In genomic region chr5:65721050-65721774, GRCh38 we compare ENCODE assay signal across 8 cellular contexts. TPM values are rescaled to one million over a fixed set of nuclear protein-coding genes. Genes with fewer than 3 reads are reported as not detected.
DNase-seq lines count a peak whose midpoint lies in the region; ATAC-seq, FAIRE-seq and TF ChIP-seq lines count a peak whose summit lies in the region.

No MANE protein-coding gene starts in this region.

- ATAC-seq in GM21723 (IDR thresholded peaks at IDR 0.05; ENCODE audit: unreplicated experiment) (peak; percentile 28), GM18519 (IDR thresholded peaks at IDR 0.05; ENCODE audit: low FRiP score, unreplicated experiment) (no peak)

- peaks cover 31% of the 10 kb centered on the region for H3K4me1 Mint-ChIP-seq in T-helper 1 cell treated with Interleukin-12 subunit alpha and Interleukin-12 subunit beta and Interleukin-4 antibody, amounts not matched to agents 30 μg/mL and 1 μg/mL, for 36 hours (ENCODE audit: low read depth)

- no peak for FAIRE-seq in keratinocyte (lab: Jason Lieb, UNC)

- DNase-seq in ELR (ENCODE audit: low read depth) (peak; percentile 86), LNCaP clone FGC (ENCODE audit: low read depth) (peak; percentile 23), choroid plexus epithelial cell (ENCODE audit: low read depth) (peak; percentile 68), keratinocyte (ENCODE audit: low read depth, low spot score) (no peak), smooth muscle cell (lab: John Stamatoyannopoulos, UW; ENCODE audit: unreplicated experiment) (peak; percentile 37)

- H3K4me3 ChIP-seq in LNCaP clone FGC (ENCODE audit: low read depth, low read length) (peak overlapping the region; percentile 68), choroid plexus epithelial cell (ENCODE audit: low read depth, low read length) (peak overlapping the region; percentile 94), keratinocyte (ENCODE audit: control insufficient read depth in 2 of 3, extremely low read depth in 1 of 3, insufficient read depth in 2 of 3, low read depth in 1 of 3, low read length in 3 of 3) (peak overlapping the region; percentile 88 to 99 (median 91)), smooth muscle cell (peak overlapping the region; percentile 83)

- H3K79me2 ChIP-seq in keratinocyte (ENCODE audit: control insufficient read depth, insufficient read depth, low read length) (peaks cover 17% of the 10 kb centered on the region), smooth muscle cell (ENCODE audit: low read depth) (peaks cover 47% of the 10 kb centered on the region)

- H3K27me3 ChIP-seq in keratinocyte (ENCODE audit: control insufficient read depth, extremely low read depth, insufficient read depth, low read length) = no peaks in the 10 kb centered on the region
- H3K27me3 ChIP-seq in smooth muscle cell (ENCODE audit: low read depth) = no peaks in the 10 kb centered on the region

- no peaks in the 10 kb centered on the region for H3K27me3 Mint-ChIP-seq in T-helper 1 cell treated with Interleukin-12 subunit alpha and Interleukin-12 subunit beta and Interleukin-4 antibody, amounts not matched to agents 30 μg/mL and 1 μg/mL, for 36 hours (ENCODE audit: low read depth)

- peak overlapping the region; percentile 95 for H2AFZ ChIP-seq in keratinocyte (ENCODE audit: control insufficient read depth, low read length)
- H2AFZ ChIP-seq in smooth muscle cell (ENCODE audit: low read depth) = peak overlapping the region; percentile 96

- WGBS in smooth muscle cell (ENCODE audit: low lambda C conversion rate) = 5% methylated on average over 19 of the region's 19 CpGs

- peak overlapping the region; percentile 83 for H3K9ac ChIP-seq in keratinocyte (ENCODE audit: control insufficient read depth, extremely low read depth, insufficient read depth, low read length)
- H3K9ac ChIP-seq in smooth muscle cell (ENCODE audit: low read depth) = peak overlapping the region; percentile 89

- no peaks in the 10 kb centered on the region for H4K20me1 ChIP-seq in keratinocyte (ENCODE audit: control insufficient read depth, extremely low read depth, insufficient read depth, low read length)
- H4K20me1 ChIP-seq in smooth muscle cell (ENCODE audit: low read depth) = peaks cover 7% of the 10 kb centered on the region

- no peaks in the 10 kb centered on the region for H3K9me3 Mint-ChIP-seq in T-helper 1 cell treated with Interleukin-12 subunit alpha and Interleukin-12 subunit beta and Interleukin-4 antibody, amounts not matched to agents 30 μg/mL and 1 μg/mL, for 36 hours

- H3K27ac ChIP-seq in keratinocyte (ENCODE audit: control insufficient read depth, insufficient read depth, low read length) (peak overlapping the region; percentile 76), smooth muscle cell (ENCODE audit: low read depth) (peak overlapping the region; percentile 72)

- H3K36me3 Mint-ChIP-seq in T-helper 1 cell treated with Interleukin-12 subunit alpha and Interleukin-12 subunit beta and Interleukin-4 antibody, amounts not matched to agents 30 μg/mL and 1 μg/mL, for 36 hours (ENCODE audit: low read depth) = peaks cover 6% of the 10 kb centered on the region

- H3K9me1 ChIP-seq in keratinocyte (ENCODE audit: control insufficient read depth, extremely low read depth, insufficient read depth, low read length) = no peaks in the 10 kb centered on the region

- H3K4me1 ChIP-seq in keratinocyte (ENCODE audit: control insufficient read depth, extremely low read depth, insufficient read depth, low read length) (peaks cover 18% of the 10 kb centered on the region), smooth muscle cell (ENCODE audit: low read depth) (peaks cover 7% of the 10 kb centered on the region)

- dilution Hi-C loops in keratinocyte (cut with MboI; ENCODE audit: extremely low pct_ligation_motif_present, low sequenced_read_pairs) = no loop called here

- H3F3A ChIP-seq in smooth muscle cell (ENCODE audit: low read depth) = peaks cover 6% of the 10 kb centered on the region

- H3K36me3 ChIP-seq in keratinocyte (ENCODE audit: control insufficient read depth in 2 of 2, extremely low read depth in 1 of 2, insufficient read depth in 2 of 2, low read length in 2 of 2) = peaks cover 0 to 5% of the 10 kb centered on the region in 2 experiments
- H3K36me3 ChIP-seq in smooth muscle cell (ENCODE audit: low read depth) = peaks cover 4% of the 10 kb centered on the region

- TF ChIP-seq CTCF in LNCaP clone FGC (IDR thresholded peaks at IDR 0.05; ENCODE audit: control insufficient read depth, extremely low read depth, insufficient read depth) (no peak), choroid plexus epithelial cell (conservative IDR thresholded peaks at IDR 0.05; ENCODE audit: low read depth, low read length) (no peak), keratinocyte (optimal IDR thresholded peaks at IDR 0.05 in 1 of 3, IDR thresholded peaks at IDR 0.05 in 1 of 3, conservative IDR thresholded peaks at IDR 0.05 in 1 of 3; ENCODE audit: extremely low read depth in 1 of 3, insufficient read depth in 2 of 3, low read length in 3 of 3) (no peak), smooth muscle cell (IDR thresholded peaks at IDR 0.05; ENCODE audit: borderline replicate concordance, insufficient read depth, poor library complexity, severe bottlenecking) (no peak)

- H3K4me3 Mint-ChIP-seq in T-helper 1 cell treated with Interleukin-12 subunit alpha and Interleukin-12 subunit beta and Interleukin-4 antibody, amounts not matched to agents 30 μg/mL and 1 μg/mL, for 36 hours = peak overlapping the region; percentile 90

- H3K4me2 ChIP-seq in keratinocyte (ENCODE audit: control insufficient read depth, extremely low read depth, insufficient read depth, low read depth, low read length) = peak overlapping the region; percentile 83
- H3K4me2 ChIP-seq in smooth muscle cell = peak overlapping the region; percentile 85

- H3K9me3 ChIP-seq in keratinocyte (ENCODE audit: control insufficient read depth, low read depth, low read length) (no peaks in the 10 kb centered on the region), smooth muscle cell (replicated peaks; ENCODE audit: low read depth) (no peaks in the 10 kb centered on the region)

- H3K27ac Mint-ChIP-seq in T-helper 1 cell treated with Interleukin-12 subunit alpha and Interleukin-12 subunit beta and Interleukin-4 antibody, amounts not matched to agents 30 μg/mL and 1 μg/mL, for 36 hours = peak overlapping the region; percentile 94

RNA-seq across cellular contexts. Expression of gene SGTB, which starts 0.7 kb away (rescaled TPM):
- polyA plus RNA-seq in keratinocyte (4.5 to 10.4 TPM (median 5.9 TPM) in 3 replicates), smooth muscle cell (3.8 and 5.3 TPM in 2 replicates)
- polyA plus RNA-seq in keratinocyte (2011; ENCODE audit: low read depth) = 3.5 TPM
- 5.6 and 10.0 TPM in 2 replicates for polyA plus RNA-seq in keratinocyte (2011; cell fraction: cytosol; rRNA removed)
- polyA plus RNA-seq in keratinocyte (2011; cell fraction: nucleus; rRNA removed) = 5.0 and 5.3 TPM in 2 replicates
- polyA plus RNA-seq in keratinocyte (2012; ENCODE audit: low replicate concordance) = 3.3 and 6.1 TPM in 2 replicates
- 2.5 to 8.9 TPM (median 5.6 TPM) in 3 replicates for polyA minus RNA-seq in keratinocyte
- polyA minus RNA-seq in keratinocyte (2011; cell fraction: cytosol; rRNA and poly(A)+ RNA removed) = 6.7 TPM
- 3.6 and 9.3 TPM in 2 replicates for polyA minus RNA-seq in keratinocyte (2011; cell fraction: nucleus; rRNA and poly(A)+ RNA removed)
- total RNA-seq in smooth muscle cell = 12.8 and 16.4 TPM in 2 replicates

RNA-seq across cellular contexts. Expression of gene NLN, which starts 0.8 kb away (rescaled TPM):
- 14.4 to 26.1 TPM (median 25.4 TPM) in 3 replicates for polyA plus RNA-seq in keratinocyte
- polyA plus RNA-seq in keratinocyte (2011; ENCODE audit: low read depth) = 25.9 TPM
- 13.0 and 19.8 TPM in 2 replicates for polyA plus RNA-seq in keratinocyte (2011; cell fraction: cytosol; rRNA removed)
- polyA plus RNA-seq in keratinocyte (2011; cell fraction: nucleus; rRNA removed) = 13.2 and 18.6 TPM in 2 replicates
- polyA plus RNA-seq in keratinocyte (2012; ENCODE audit: low replicate concordance) = 12.7 and 21.6 TPM in 2 replicates
- 30.2 to 38.8 TPM (median 38.1 TPM) in 3 replicates for polyA minus RNA-seq in keratinocyte
- 23.2 TPM for polyA minus RNA-seq in keratinocyte (2011; cell fraction: cytosol; rRNA and poly(A)+ RNA removed)
- polyA minus RNA-seq in keratinocyte (2011; cell fraction: nucleus; rRNA and poly(A)+ RNA removed) = 12.6 and 22.1 TPM in 2 replicates
- total RNA-seq in smooth muscle cell = 33.6 and 37.7 TPM in 2 replicates
- 25.4 and 31.9 TPM in 2 replicates for polyA plus RNA-seq in smooth muscle cell
